Comparison of ENCODE assay signal across 12 cellular contexts in the genomic region with DNA sequence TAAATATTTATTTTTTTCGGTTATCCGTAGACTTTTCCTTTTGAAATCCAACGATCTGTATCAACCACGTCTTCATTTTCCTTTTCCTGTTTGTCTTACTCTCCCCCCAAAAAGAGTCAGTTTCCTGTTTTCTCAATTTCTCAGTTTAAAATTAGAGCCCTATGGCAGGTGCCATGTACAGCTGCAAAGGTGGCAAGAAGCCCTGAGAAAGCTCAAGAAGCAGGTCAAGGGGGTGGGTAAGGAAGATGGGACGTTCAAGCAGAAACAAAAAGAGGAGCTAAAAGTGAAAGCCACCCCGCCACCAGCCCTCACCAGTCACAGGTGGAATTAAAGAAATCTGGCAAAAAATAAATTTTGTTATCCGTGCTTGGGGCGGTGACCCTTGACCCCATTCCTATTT. TPM values are rescaled to one million over a fixed set of nuclear protein-coding genes. Genes with fewer than 3 reads are reported as not detected.
A peak's percentile ranks its signal among the peaks of the same experiment; 100 is the strongest.
DNase-seq lines count a peak whose midpoint lies in the region; ATAC-seq and TF ChIP-seq lines count a peak whose summit lies in the region.
"Had no signal": no experiment of that assay in that cellular context is flagged by ENCODE, and none has a peak within 500 bp of the region (broad histone marks: within the 10 kb centered on the region; RNA-seq: fewer than 3 reads in every experiment).

No MANE protein-coding gene starts in this region.

- CTCF ChIA-PET in activated naive CD4-positive, alpha-beta T cell treated with anti-CD3 and anti-CD28 coated beads for 36 hours (lab: Charles Lee) = interaction anchor here (0.6 to 0.7 kb wide), 2 partner anchors 413 to 910 kb away, joined by 3 to 4 read pairs; no protein-coding TSS in a partner anchor

- no peaks in the 10 kb centered on the region for H3F3A ChIP-seq in GM23248 (ENCODE audit: insufficient read depth)

- no peaks in the 10 kb centered on the region for H3K36me3 ChIP-seq in GM23248 (ENCODE audit: low read depth)

- H3K27me3 Mint-ChIP-seq in activated naive CD4-positive, alpha-beta T cell treated with anti-CD3 and anti-CD28 coated beads for 36 hours (ENCODE audit: low read depth) = no peaks in the 10 kb centered on the region
- no peaks in the 10 kb centered on the region for H3K27me3 Mint-ChIP-seq in T-helper 2 cell treated with Interferon-gamma antibody and Interleukin-4, amounts not matched to agents 5 μg/mL and 100 μg/mL, for 36 hours (ENCODE audit: low read depth)
- H3K27me3 Mint-ChIP-seq in stimulated activated naive B cell treated with anti-CD40 and anti-IgM and Interleukin-4, amounts not matched to agents 10 μg/mL and 1 μg/mL and 100 μg/mL, for 72 hours = no peaks in the 10 kb centered on the region

- H3K9me3 Mint-ChIP-seq in activated naive CD4-positive, alpha-beta T cell treated with anti-CD3 and anti-CD28 coated beads for 36 hours = no peaks in the 10 kb centered on the region
- H3K9me3 Mint-ChIP-seq in T-helper 2 cell treated with Interferon-gamma antibody and Interleukin-4, amounts not matched to agents 5 μg/mL and 100 μg/mL, for 36 hours = no peaks in the 10 kb centered on the region
- no peaks in the 10 kb centered on the region for H3K9me3 Mint-ChIP-seq in stimulated activated naive B cell treated with anti-CD40 and anti-IgM and Interleukin-4, amounts not matched to agents 10 μg/mL and 1 μg/mL and 100 μg/mL, for 72 hours

- TF ChIP-seq CTCF in foreskin fibroblast (IDR thresholded peaks at IDR 0.05; ENCODE audit: low read depth, low read length) = no peak

- peak; percentile 57 for ATAC-seq in HG02623 (IDR thresholded peaks at IDR 0.05; ENCODE audit: unreplicated experiment)
- peak; percentile 45 to 53 for ATAC-seq in stimulated activated naive B cell treated with anti-CD40 and anti-IgM and Interleukin-4, amounts not matched to agents 10 μg/mL and 1 μg/mL and 100 μg/mL, for 72 hours (replicated peaks)
- no peak for ATAC-seq in sciatic nerve

- no peak overlapping the region for H3K4me2 ChIP-seq in GM23248 (ENCODE audit: unreplicated experiment)

- peaks cover 17% of the 10 kb centered on the region for H3K4me1 Mint-ChIP-seq in activated naive CD4-positive, alpha-beta T cell treated with anti-CD3 and anti-CD28 coated beads for 36 hours (ENCODE audit: low read depth)
- peaks cover 7% of the 10 kb centered on the region for H3K4me1 Mint-ChIP-seq in T-helper 2 cell treated with Interferon-gamma antibody and Interleukin-4, amounts not matched to agents 5 μg/mL and 100 μg/mL, for 36 hours (ENCODE audit: low read depth)
- peaks cover 20 to 38% of the 10 kb centered on the region in 2 donors for H3K4me1 Mint-ChIP-seq in stimulated activated naive B cell treated with anti-CD40 and anti-IgM and Interleukin-4, amounts not matched to agents 10 μg/mL and 1 μg/mL and 100 μg/mL, for 72 hours

- H3K27me3 ChIP-seq in GM23248 (replicated peaks; ENCODE audit: insufficient read depth) = no peaks in the 10 kb centered on the region

- in situ Hi-C loops in GM23248 (cut with MboI) = no loop called here

- DNase-seq in activated naive CD4-positive, alpha-beta T cell treated with anti-CD3 and anti-CD28 coated beads for 36 hours = no peak
- DNase-seq in activated naive CD4-positive, alpha-beta T cell treated with anti-CD3 and anti-CD28 coated beads, Interleukin-2, amount 50 U/mL, for 16 hours = no peak
- no peak for DNase-seq in T-helper 2 cell treated with Interferon-gamma antibody and Interleukin-4, amounts not matched to agents 5 μg/mL and 100 μg/mL, for 36 hours (ENCODE audit: low spot score)
- no peak for DNase-seq in stimulated activated naive B cell treated with anti-CD40 and anti-IgM and Interleukin-4, amounts not matched to agents 10 μg/mL and 1 μg/mL and 100 μg/mL, for 72 hours
- no peak for DNase-seq in GM23248
- DNase-seq in sciatic nerve (ENCODE audit: low spot score) = no peak
- DNase-seq in foreskin fibroblast = no peak
- DNase-seq: ACHN; activated CD4-positive, CD25-positive, alpha-beta regulatory T cell treated with anti-CD3 and anti-CD28 coated beads, Interleukin-2, amount 50 U/mL, for 72 hours; DMS53; NCI-H748 treated with DMSO at 0.1 percent for 48 hours had no signal

- no peak overlapping the region for H3K27ac ChIP-seq in GM23248

- intact Hi-C loops in activated naive CD4-positive, alpha-beta T cell treated with anti-CD3 and anti-CD28 coated beads for 36 hours (cut with micrococcal nuclease) = no loop called here
- intact Hi-C loops in sciatic nerve (cut with DNase I) = no loop called here

- no peaks in the 10 kb centered on the region for H4K20me1 ChIP-seq in GM23248 (ENCODE audit: insufficient read depth)

- peak overlapping the region; percentile 56 for H3K4me3 Mint-ChIP-seq in activated naive CD4-positive, alpha-beta T cell treated with anti-CD3 and anti-CD28 coated beads for 36 hours
- peak overlapping the region; percentile 44 for H3K4me3 Mint-ChIP-seq in T-helper 2 cell treated with Interferon-gamma antibody and Interleukin-4, amounts not matched to agents 5 μg/mL and 100 μg/mL, for 36 hours
- peak overlapping the region; percentile 45 to 68 for H3K4me3 Mint-ChIP-seq in stimulated activated naive B cell treated with anti-CD40 and anti-IgM and Interleukin-4, amounts not matched to agents 10 μg/mL and 1 μg/mL and 100 μg/mL, for 72 hours

- H3K4me1 ChIP-seq in GM23248 (ENCODE audit: insufficient read depth) = no peaks in the 10 kb centered on the region

- H3K4me3 ChIP-seq in GM23248 (no peak overlapping the region), foreskin fibroblast (ENCODE audit: low read depth in 1 of 2, low read length in 2 of 2) (no peak overlapping the region)

- no peaks in the 10 kb centered on the region for H3K36me3 Mint-ChIP-seq in activated naive CD4-positive, alpha-beta T cell treated with anti-CD3 and anti-CD28 coated beads for 36 hours (ENCODE audit: low read depth)
- H3K36me3 Mint-ChIP-seq in T-helper 2 cell treated with Interferon-gamma antibody and Interleukin-4, amounts not matched to agents 5 μg/mL and 100 μg/mL, for 36 hours (ENCODE audit: low read depth) = no peaks in the 10 kb centered on the region
- H3K36me3 Mint-ChIP-seq in stimulated activated naive B cell treated with anti-CD40 and anti-IgM and Interleukin-4, amounts not matched to agents 10 μg/mL and 1 μg/mL and 100 μg/mL, for 72 hours = peaks cover 6% of the 10 kb centered on the region in 2 donors

- no peaks in the 10 kb centered on the region for H3K79me2 ChIP-seq in GM23248 (ENCODE audit: insufficient read depth)

- 94% methylated on average over 8 of the region's 8 CpGs for WGBS in GM23248 (ENCODE audit: low coverage in 1 of 2, low lambda C conversion rate in 2 of 2, missing lambda C conversion rate in 2 of 2), 2 experiments

- no peak overlapping the region for H2AFZ ChIP-seq in GM23248

- H3K9ac ChIP-seq in GM23248 = no peak overlapping the region

- no peaks in the 10 kb centered on the region for H3K9me2 ChIP-seq in GM23248 (ENCODE audit: insufficient read depth)

- peak overlapping the region; percentile 19 for H3K27ac Mint-ChIP-seq in activated naive CD4-positive, alpha-beta T cell treated with anti-CD3 and anti-CD28 coated beads for 36 hours
- no peak overlapping the region for H3K27ac Mint-ChIP-seq in T-helper 2 cell treated with Interferon-gamma antibody and Interleukin-4, amounts not matched to agents 5 μg/mL and 100 μg/mL, for 36 hours
- H3K27ac Mint-ChIP-seq in stimulated activated naive B cell treated with anti-CD40 and anti-IgM and Interleukin-4, amounts not matched to agents 10 μg/mL and 1 μg/mL and 100 μg/mL, for 72 hours = peak overlapping the region; percentile 73

- no peaks in the 10 kb centered on the region for H3K9me3 ChIP-seq in GM23248 (ENCODE audit: low read depth)

RNA-seq across cellular contexts. Expression of a gene that starts 26.7 kb away (rescaled TPM):
- 1 to 10 TPM; 2.8 to 3.1 TPM for total RNA-seq in activated naive CD4-positive, alpha-beta T cell treated with anti-CD3 and anti-CD28 coated beads for 36 hours
- 1.9 and 4.9 TPM in 2 replicates for total RNA-seq in GM23248 (2014; rRNA removed; shearing (Covaris generic))
- 15.6 and 16.2 TPM in 2 replicates for polyA plus RNA-seq in GM23248 (2016; fragmentation: Nextera tagmentation; extraction: Ambion mirVana)
- total RNA-seq in sciatic nerve = 13.8 TPM

RNA-seq across cellular contexts. Expression of a gene that starts 35.3 kb away (rescaled TPM):
- total RNA-seq in activated naive CD4-positive, alpha-beta T cell treated with anti-CD3 and anti-CD28 coated beads for 36 hours = 100 to 1,000 TPM; 165 to 166 TPM
- 111 and 156 TPM in 2 replicates for total RNA-seq in GM23248 (2014; rRNA removed; shearing (Covaris generic))
- polyA plus RNA-seq in GM23248 (2016; fragmentation: Nextera tagmentation; extraction: Ambion mirVana) = 71.4 and 80.4 TPM in 2 replicates
- total RNA-seq in sciatic nerve = 85.7 TPM
